8 cellular contexts compared by ENCODE assay signal in the genomic region with DNA sequence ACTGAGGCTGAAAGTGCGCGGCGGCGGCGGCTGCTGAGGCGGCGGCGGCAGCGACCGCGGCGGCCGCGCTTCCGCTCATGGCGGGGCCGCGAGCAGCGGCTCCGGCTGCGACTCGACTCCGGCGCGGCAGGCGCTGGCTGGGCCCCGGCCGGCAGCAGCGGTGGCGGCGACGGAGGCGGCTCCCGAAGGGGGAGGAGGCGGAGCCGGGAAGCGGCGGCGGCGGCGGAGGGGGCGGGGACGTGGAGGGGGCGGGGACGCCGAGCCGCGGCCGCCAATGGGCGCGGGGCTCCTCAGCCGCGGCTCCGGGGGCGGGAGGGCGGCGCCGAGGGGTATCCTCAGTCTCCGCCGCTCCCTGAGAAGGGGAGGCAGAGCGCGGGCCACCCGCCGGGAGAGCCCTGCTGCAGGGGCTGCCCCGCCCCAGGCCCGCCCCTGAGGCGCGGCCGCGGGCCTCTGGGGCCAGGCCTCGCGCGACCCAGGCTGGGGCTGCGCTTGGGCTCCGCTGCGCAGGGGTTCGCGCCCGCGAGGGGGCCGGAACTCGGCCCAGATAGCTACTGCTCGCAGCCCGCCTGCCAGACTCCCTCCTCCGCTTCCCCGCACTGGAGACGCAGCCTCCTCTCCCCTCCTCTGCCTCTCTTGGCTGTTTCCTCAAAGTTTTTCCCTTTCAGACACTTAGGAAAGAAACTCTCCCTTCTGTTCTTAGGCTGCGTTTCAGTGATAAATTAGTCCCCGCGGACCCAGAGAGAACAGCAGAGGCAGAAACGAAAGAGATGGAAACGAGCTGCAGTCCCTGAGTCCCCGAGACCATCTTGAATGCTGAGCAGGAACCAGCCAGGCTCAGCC.
A peak's percentile ranks its signal among the peaks of the same experiment; 100 is the strongest.
DNase-seq lines count a peak whose midpoint lies in the region; ATAC-seq, FAIRE-seq and TF ChIP-seq lines count a peak whose summit lies in the region.

No MANE protein-coding gene starts in this region.

- H3K27me3 Mint-ChIP-seq in T-helper 2 cell treated with Interferon-gamma antibody and Interleukin-4, amounts not matched to agents 5 μg/mL and 100 μg/mL, for 36 hours (ENCODE audit: low read depth) = no peaks in the 10 kb centered on the region

- peak; percentile 89 for DNase-seq in NCI-H1694 treated with DMSO at 0.1 percent for 48 hours (lab: John Stamatoyannopoulos, UW)
- DNase-seq in T-helper 2 cell treated with Interferon-gamma antibody and Interleukin-4, amounts not matched to agents 5 μg/mL and 100 μg/mL, for 36 hours (ENCODE audit: low spot score) = peak; percentile 93
- peak; percentile 63 to 95 for DNase-seq in ascending aorta (ENCODE audit: low spot score in 2 of 2)
- peak; percentile 84 for DNase-seq in hepatic stellate cell (ENCODE audit: low spot score)
- peak; percentile 87 for DNase-seq in retina
- DNase-seq in D721Med (ENCODE audit: insufficient read length, low spot score) = no peak

- H3K4me1 ChIP-seq in ascending aorta = peaks cover 0 to 25% of the 10 kb centered on the region in 2 donors

- intact Hi-C loops in ascending aorta (cut with DNase I) = loop anchor here (1.0 to 10.0 kb wide), 7 partner anchors 80 to 1907 kb away; a partner anchor contains a TSS

- H3K27ac ChIP-seq in ascending aorta = peak overlapping the region; percentile 87 to 93

- peak overlapping the region; percentile 74 to 99 for H3K4me3 ChIP-seq in ascending aorta

- H3K9me3 Mint-ChIP-seq in T-helper 2 cell treated with Interferon-gamma antibody and Interleukin-4, amounts not matched to agents 5 μg/mL and 100 μg/mL, for 36 hours = no peaks in the 10 kb centered on the region

- no peaks in the 10 kb centered on the region for H3K9me3 ChIP-seq in ascending aorta

- peaks cover 10% of the 10 kb centered on the region for H3K36me3 Mint-ChIP-seq in T-helper 2 cell treated with Interferon-gamma antibody and Interleukin-4, amounts not matched to agents 5 μg/mL and 100 μg/mL, for 36 hours (ENCODE audit: low read depth)

- ATAC-seq in GM18499 (IDR thresholded peaks at IDR 0.05; ENCODE audit: insufficient read depth, unreplicated experiment) (peak; percentile 41), HG02938 (IDR thresholded peaks at IDR 0.05; ENCODE audit: unreplicated experiment) (peak; percentile 69)

- TF ChIP-seq CTCF in ascending aorta (IDR thresholded peaks at IDR 0.05) (peak in 1 of 3 experiments; percentile 19), D721Med (IDR thresholded peaks at IDR 0.05; ENCODE audit: insufficient read depth, missing control alignments) (no peak)

- H3K27ac Mint-ChIP-seq in T-helper 2 cell treated with Interferon-gamma antibody and Interleukin-4, amounts not matched to agents 5 μg/mL and 100 μg/mL, for 36 hours = peak overlapping the region; percentile 99

- peak overlapping the region; percentile 96 for H3K4me3 Mint-ChIP-seq in T-helper 2 cell treated with Interferon-gamma antibody and Interleukin-4, amounts not matched to agents 5 μg/mL and 100 μg/mL, for 36 hours

- no peaks in the 10 kb centered on the region for H3K27me3 ChIP-seq in ascending aorta

- H3K4me1 Mint-ChIP-seq in T-helper 2 cell treated with Interferon-gamma antibody and Interleukin-4, amounts not matched to agents 5 μg/mL and 100 μg/mL, for 36 hours (ENCODE audit: low read depth) = peaks cover 41% of the 10 kb centered on the region

- no peak for FAIRE-seq in D721Med (lab: Jason Lieb, UNC)

- no peaks in the 10 kb centered on the region for H3K36me3 ChIP-seq in ascending aorta
